22 cellular contexts compared by ENCODE assay signal in the genomic region with DNA sequence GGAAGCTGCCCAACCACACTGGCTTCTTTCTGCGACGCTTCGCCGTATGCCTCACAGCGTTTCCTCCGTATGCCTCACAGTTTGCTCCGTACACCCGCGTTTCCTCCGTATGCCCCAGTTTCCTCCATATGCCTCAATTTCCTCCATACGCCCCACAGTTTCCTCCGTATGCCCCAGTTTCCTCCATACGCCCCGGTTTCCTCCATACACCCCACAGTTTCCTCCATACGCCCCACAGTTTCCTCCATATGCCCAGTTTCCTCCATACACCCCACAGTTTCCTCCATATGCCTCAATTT. TPM values are rescaled to one million over a fixed set of nuclear protein-coding genes. Genes with fewer than 3 reads are reported as not detected.
DNase-seq lines count a peak whose midpoint lies in the region; ATAC-seq, FAIRE-seq and TF ChIP-seq lines count a peak whose summit lies in the region.
"Had no signal": no experiment of that assay in that cellular context is flagged by ENCODE, and none has a peak within 500 bp of the region (broad histone marks: within the 10 kb centered on the region; RNA-seq: fewer than 3 reads in every experiment).

No MANE protein-coding gene starts in this region.

- TF ChIP-seq POLR2A in body of pancreas (IDR thresholded peaks at IDR 0.05) (no peak), transverse colon (IDR thresholded peaks at IDR 0.05) (no peak)

- peaks cover 29% of the 10 kb centered on the region for H3K4me1 Mint-ChIP-seq in activated T-cell treated with anti-CD3 and anti-CD28 coated beads, Interleukin-2, amount 50 U/mL, for 24 hours (ENCODE audit: low read depth)
- peaks cover 18 to 48% (median 35%) of the 10 kb centered on the region in 7 donors for H3K4me1 Mint-ChIP-seq in naive thymus-derived CD4-positive, alpha-beta T cell

- in situ Hi-C loops in transverse colon (cut with MboI; ENCODE audit: low pct_ligation_motif_present in 1 of 4, low pct_unique_long_range_greater_than_20kb in 1 of 4, low sequenced_read_pairs in 3 of 4): no loop called here

- H3K9me3 ChIP-seq in body of pancreas: no peaks in the 10 kb centered on the region
- no peaks in the 10 kb centered on the region for H3K9me3 ChIP-seq in naive thymus-derived CD4-positive, alpha-beta T cell (ENCODE audit: control insufficient read depth in 2 of 3, low read length in 3 of 3)
- H3K9me3 ChIP-seq in transverse colon: no peaks in the 10 kb centered on the region
- H3K9me3 ChIP-seq: colonic mucosa, heart left ventricle, mucosa of descending colon, thyroid gland had no signal

- POLR2A ChIA-PET in naive thymus-derived CD4-positive, alpha-beta T cell (lab: Charles Lee): no interaction called here

- H3K9me3 Mint-ChIP-seq in activated T-cell treated with anti-CD3 and anti-CD28 coated beads, Interleukin-2, amount 50 U/mL, for 24 hours: no peaks in the 10 kb centered on the region
- peaks cover 0 to 6% (median 0%) of the 10 kb centered on the region in 11 donors for H3K9me3 Mint-ChIP-seq in naive thymus-derived CD4-positive, alpha-beta T cell

- TF ChIP-seq EP300 in transverse colon (IDR thresholded peaks at IDR 0.05; ENCODE audit: low read depth): no peak

- CTCF ChIA-PET in naive thymus-derived CD4-positive, alpha-beta T cell (lab: Charles Lee): no interaction called here

- H3K27me3 ChIP-seq in body of pancreas (no peaks in the 10 kb centered on the region), transverse colon (no peaks in the 10 kb centered on the region)
- H3K27me3 ChIP-seq in naive thymus-derived CD4-positive, alpha-beta T cell (ENCODE audit: control insufficient read depth in 2 of 2, insufficient read depth in 2 of 2, low read length in 2 of 2): no peaks in the 10 kb centered on the region
- H3K27me3 ChIP-seq: brain microvascular endothelial cell, colonic mucosa, heart left ventricle, thyroid gland had no signal

- intact Hi-C loops in body of pancreas (cut with DNase I) (no loop called here), transverse colon (cut with DNase I; ENCODE audit: low total_unique reads) (no loop called here)
- intact Hi-C loops in naive thymus-derived CD4-positive, alpha-beta T cell (cut with micrococcal nuclease): no loop called here

- H3K4me3 ChIP-seq in body of pancreas: no peak overlapping the region
- no peak overlapping the region for H3K4me3 ChIP-seq in naive thymus-derived CD4-positive, alpha-beta T cell (ENCODE audit: low read length)
- H3K4me3 ChIP-seq in transverse colon: no peak overlapping the region
- H3K4me3 ChIP-seq: colonic mucosa, heart left ventricle, mucosa of descending colon, thyroid gland had no signal

- H3K27me3 Mint-ChIP-seq in activated T-cell treated with anti-CD3 and anti-CD28 coated beads, Interleukin-2, amount 50 U/mL, for 24 hours: no peaks in the 10 kb centered on the region
- H3K27me3 Mint-ChIP-seq in naive thymus-derived CD4-positive, alpha-beta T cell: peaks cover 0 to 8% (median 3%) of the 10 kb centered on the region in 5 donors
- H3K27me3 Mint-ChIP-seq: B cell had no signal

- H3K4me1 ChIP-seq in body of pancreas (peaks cover 47% of the 10 kb centered on the region), transverse colon (peaks cover 41 to 46% (median 44%) of the 10 kb centered on the region in 4 donors)
- peaks cover 21 to 41% of the 10 kb centered on the region in 2 donors for H3K4me1 ChIP-seq in naive thymus-derived CD4-positive, alpha-beta T cell (ENCODE audit: control insufficient read depth in 2 of 2, insufficient read depth in 2 of 2, low read length in 2 of 2)

- H3K36me3 ChIP-seq in body of pancreas (replicated peaks in 1 of 2; ENCODE audit: insufficient read depth in 1 of 2, low read depth in 2 of 2) (no peaks in the 10 kb centered on the region), transverse colon (peaks cover 0 to 5% (median 0%) of the 10 kb centered on the region in 4 donors)
- no peaks in the 10 kb centered on the region for H3K36me3 ChIP-seq in naive thymus-derived CD4-positive, alpha-beta T cell (ENCODE audit: control insufficient read depth in 2 of 3, insufficient read depth in 3 of 3, low read length in 3 of 3)
- H3K36me3 ChIP-seq: brain microvascular endothelial cell, colonic mucosa had no signal

- no peak overlapping the region for H3K4me3 Mint-ChIP-seq in activated T-cell treated with anti-CD3 and anti-CD28 coated beads, Interleukin-2, amount 50 U/mL, for 24 hours
- peak overlapping the region in 9 of 10 donors; percentile 4 to 67 (median 22) for H3K4me3 Mint-ChIP-seq in naive thymus-derived CD4-positive, alpha-beta T cell
- H3K4me3 Mint-ChIP-seq: activated naive CD8-positive, alpha-beta T cell treated with anti-CD3 and anti-CD28 coated beads for 36 hours; B cell had no signal

- FAIRE-seq in frontal cortex (lab: Jason Lieb, UNC): no peak
- FAIRE-seq: A204.1, endometrium, GM19239 had no signal

- WGBS in body of pancreas, 2 donors: 63 to 79% methylated on average over 15 of the region's 15 CpGs
- whole genome bisulfite sequencing in transverse colon (ENCODE audit: low coverage in 1 of 2), 2 donors: 65 to 69% methylated on average over 15 of the region's 15 CpGs

- TF ChIP-seq CTCF in body of pancreas (IDR thresholded peaks at IDR 0.05) (no peak), transverse colon (IDR thresholded peaks at IDR 0.05) (no peak)

- H3K27ac Mint-ChIP-seq in activated T-cell treated with anti-CD3 and anti-CD28 coated beads, Interleukin-2, amount 50 U/mL, for 24 hours: peak overlapping the region; percentile 31
- H3K27ac Mint-ChIP-seq in naive thymus-derived CD4-positive, alpha-beta T cell: peak overlapping the region in 8 of 9 donors; percentile 1 to 70 (median 50)
- H3K27ac Mint-ChIP-seq: activated naive CD8-positive, alpha-beta T cell treated with anti-CD3 and anti-CD28 coated beads for 36 hours; B cell had no signal

- DNase-seq in activated T-cell treated with anti-CD3 and anti-CD28 coated beads, Interleukin-2, amount 50 U/mL, for 24 hours: no peak
- no peak for DNase-seq in activated T-cell treated with anti-CD3 and anti-CD28 coated beads, Interleukin-2, amount 50 U/mL, for 48 hours
- DNase-seq in body of pancreas: no peak
- no peak for DNase-seq in naive thymus-derived CD4-positive, alpha-beta T cell
- DNase-seq in transverse colon: no peak
- no peak for DNase-seq in frontal cortex (ENCODE audit: low spot score in 2 of 2)
- DNase-seq in hepatic stellate cell (ENCODE audit: low spot score): no peak
- no peak for DNase-seq in stimulated activated naive CD4-positive, alpha-beta T cell treated with Interleukin-2 at 50 U/mL for 16 hours (lab: John Stamatoyannopoulos, UW)
- DNase-seq: activated CD4-positive, alpha-beta T cell treated with anti-CD3 and anti-CD28 coated beads for 1 hour; activated naive CD8-positive, alpha-beta T cell treated with anti-CD3 and anti-CD28 coated beads for 36 hours; brain microvascular endothelial cell; colonic mucosa; KG1; NCI-H187; NCI-H69 had no signal

- no peak for ATAC-seq in body of pancreas
- no peak for ATAC-seq in naive thymus-derived CD4-positive, alpha-beta T cell

- H3K27ac ChIP-seq in body of pancreas: peak overlapping the region; percentile 81 to 89 (median 85)
- no peak overlapping the region for H3K27ac ChIP-seq in naive thymus-derived CD4-positive, alpha-beta T cell (ENCODE audit: low read depth, low read length)
- H3K27ac ChIP-seq in transverse colon: peak overlapping the region in 3 of 4 donors; percentile 68 to 86 (median 82)
- H3K27ac ChIP-seq: brain microvascular endothelial cell had no signal

- no peaks in the 10 kb centered on the region for H3K36me3 Mint-ChIP-seq in activated T-cell treated with anti-CD3 and anti-CD28 coated beads, Interleukin-2, amount 50 U/mL, for 24 hours (ENCODE audit: low read depth)
- peaks cover 0 to 9% (median 0%) of the 10 kb centered on the region in 5 donors for H3K36me3 Mint-ChIP-seq in naive thymus-derived CD4-positive, alpha-beta T cell

RNA-seq across cellular contexts. Expression of gene GAS6, which starts 22.6 kb away (rescaled TPM):
- total RNA-seq in body of pancreas: 100 to 1,000 TPM in 1 of 2 donors, 10 to 100 TPM in 1; 83.0 to 145 TPM
- 1 to 10 TPM; 2.4 to 5.5 (median 3.2) TPM for total RNA-seq in naive thymus-derived CD4-positive, alpha-beta T cell
- polyA plus RNA-seq in naive thymus-derived CD4-positive, alpha-beta T cell: under 1 TPM in 1 of 2 donors, not detected in 1; 0.38 TPM
- 100 to 1,000 TPM; 152 to 284 (median 169) TPM for total RNA-seq in transverse colon
- total RNA-seq in frontal cortex: 20.4 TPM
